ENCODE assay signal across 22 cellular contexts in genomic region chr3:149790698-149791097, GRCh38. TPM values are rescaled to one million over a fixed set of nuclear protein-coding genes. Genes with fewer than 3 reads are reported as not detected.
DNase-seq lines count a peak whose midpoint lies in the region; ATAC-seq, FAIRE-seq and TF ChIP-seq lines count a peak whose summit lies in the region.
"Had no signal": no experiment of that assay in that cellular context is flagged by ENCODE, and none has a peak within 500 bp of the region (broad histone marks: within the 10 kb centered on the region; RNA-seq: fewer than 3 reads in every experiment).

No MANE protein-coding gene starts in this region.

- no peak for TF ChIP-seq POLR2A in A549 (IDR thresholded peaks at IDR 0.05; ENCODE audit: low read length)

- no peak for TF ChIP-seq CTCF in A549 (IDR thresholded peaks at IDR 0.05)

- H4K8ac ChIP-seq in mesenchymal stem cell (ENCODE audit: low read length), result no peak overlapping the region

- CTCF ChIA-PET in A549 (lab: Yijun Ruan, JAX), result interaction anchor here (1.5 to 3.2 kb wide), 2 partner anchors 18 to 19 kb away, joined by 3 to 18 read pairs; no protein-coding TSS in a partner anchor

- H3F3A ChIP-seq in GM23248 (ENCODE audit: insufficient read depth), result no peaks in the 10 kb centered on the region

- peak overlapping the region; percentile 30 for H3K4me2 ChIP-seq in A549
- no peak overlapping the region for H3K4me2 ChIP-seq in GM23248 (ENCODE audit: unreplicated experiment)
- H3K4me2 ChIP-seq in mesenchymal stem cell (ENCODE audit: low read length, poor library complexity, severe bottlenecking), result no peak overlapping the region

- no peak overlapping the region for H3K18ac ChIP-seq in mesenchymal stem cell (ENCODE audit: low read depth in 1 of 2, low read length in 2 of 2)

- H4K20me1 ChIP-seq in GM23248 (ENCODE audit: insufficient read depth), result no peaks in the 10 kb centered on the region

- no peak overlapping the region for H3K14ac ChIP-seq in mesenchymal stem cell (ENCODE audit: low read length in 2 of 2)

- ATAC-seq in A549, result no peak

- no peaks in the 10 kb centered on the region for H3K79me1 ChIP-seq in mesenchymal stem cell (replicated peaks; ENCODE audit: low read length, poor library complexity, severe bottlenecking)

- peaks cover 9% of the 10 kb centered on the region; the same call in 2 of the 3 replicates for H3K4me1 ChIP-seq in A549
- peaks cover 17% of the 10 kb centered on the region for H3K4me1 ChIP-seq in GM23248 (ENCODE audit: insufficient read depth)
- H3K4me1 ChIP-seq in adipocyte (ENCODE audit: control insufficient read depth, insufficient read depth, low read length), result no peaks in the 10 kb centered on the region
- H3K4me1 ChIP-seq in mesenchymal stem cell (ENCODE audit: control insufficient read depth, insufficient read depth, low read depth, low read length), result no peaks in the 10 kb centered on the region
- H3K4me1 ChIP-seq: BE2C had no signal

- no peak overlapping the region for H2BK12ac ChIP-seq in mesenchymal stem cell (ENCODE audit: low read length in 2 of 2)

- no peak for TF ChIP-seq EP300 in A549 (IDR thresholded peaks at IDR 0.05)

- H3K27me3 ChIP-seq in GM23248 (replicated peaks; ENCODE audit: insufficient read depth) (no peaks in the 10 kb centered on the region), adipocyte (replicated peaks; ENCODE audit: control insufficient read depth, insufficient read depth, low read length) (no peaks in the 10 kb centered on the region), mesenchymal stem cell (ENCODE audit: control insufficient read depth in 1 of 2, insufficient read depth in 1 of 2, low read length in 2 of 2) (no peaks in the 10 kb centered on the region)

- H3K9ac ChIP-seq in GM23248, result no peak overlapping the region
- no peak overlapping the region for H3K9ac ChIP-seq in adipocyte (ENCODE audit: low read length)
- H3K9ac ChIP-seq in mesenchymal stem cell (ENCODE audit: low read length), result peak overlapping the region; percentile 12

- H3K23ac ChIP-seq in mesenchymal stem cell (ENCODE audit: low read length in 2 of 2), result no peak overlapping the region

- H3K4ac ChIP-seq in mesenchymal stem cell (ENCODE audit: low read depth in 1 of 2, low read length in 2 of 2), result no peak overlapping the region

- H2BK120ac ChIP-seq in mesenchymal stem cell (ENCODE audit: low read depth, low read length), result no peak overlapping the region

- in situ Hi-C loops in GM23248 (cut with MboI), result no loop called here

- 23% methylated on average over 3 of the region's 3 CpGs for WGBS in A549 (ENCODE audit: missing lambda C conversion rate)
- 50 to 51% methylated on average over 3 of the region's 3 CpGs for WGBS in GM23248 (ENCODE audit: low coverage in 1 of 2, low lambda C conversion rate in 2 of 2, missing lambda C conversion rate in 2 of 2), 2 experiments
- 80% methylated on average over 1 of the region's 3 CpGs for WGBS in mesenchymal stem cell

- no peaks in the 10 kb centered on the region for H3K36me3 ChIP-seq in GM23248 (ENCODE audit: low read depth)
- H3K36me3 ChIP-seq in adipocyte (ENCODE audit: control insufficient read depth, insufficient read depth, low read length, severe bottlenecking), result no peaks in the 10 kb centered on the region
- H3K36me3 ChIP-seq in mesenchymal stem cell (ENCODE audit: control insufficient read depth in 1 of 2, insufficient read depth in 2 of 2, low read depth in 1 of 2, low read length in 2 of 2), result no peaks in the 10 kb centered on the region
- H3K36me3 ChIP-seq: BE2C had no signal

- H3K9me3 ChIP-seq in A549 (no peaks in the 10 kb centered on the region), GM23248 (ENCODE audit: low read depth) (no peaks in the 10 kb centered on the region), adipocyte (ENCODE audit: control insufficient read depth, low read length) (no peaks in the 10 kb centered on the region), mesenchymal stem cell (ENCODE audit: control insufficient read depth, low read length) (no peaks in the 10 kb centered on the region)
- H3K9me3 ChIP-seq: BE2C had no signal

- no peak for DNase-seq in A549 (ENCODE audit: low read depth in 1 of 2, low spot score in 1 of 2)
- DNase-seq in GM23248, result no peak
- peak; percentile 46 for DNase-seq in adipocyte (ENCODE audit: low read depth)
- no peak for DNase-seq in mesenchymal stem cell
- DNase-seq in activated CD8-positive, alpha-beta memory T cell treated with anti-CD3 and anti-CD28 coated beads, Interleukin-2, amount 50 U/mL, for 4 hours, result no peak
- DNase-seq in activated CD8-positive, alpha-beta memory T cell treated with anti-CD3 and anti-CD28 coated beads for 24 hours, result no peak
- no peak for DNase-seq in NCI-H69 (lab: John Stamatoyannopoulos, UW)
- DNase-seq: BE2C, DND-41, Karpas-422, MV-4-11, NCI-H1694, NCI-H2081, NCI-H2171, NCI-H345, NCI-H524 treated with DMSO at 0.1 percent for 48 hours, OCI-M1, Right ventricle myocardium superior had no signal

- H2AK5ac ChIP-seq in mesenchymal stem cell (ENCODE audit: low read length, severe bottlenecking), result no peak overlapping the region

- H2BK15ac ChIP-seq in mesenchymal stem cell (ENCODE audit: low read depth, poor library complexity, severe bottlenecking), result no peak overlapping the region

- peak; percentile 18 for FAIRE-seq in A549 (lab: Jason Lieb, UNC)
- FAIRE-seq: GM12892, H1 had no signal

- no peak for TF ChIP-seq RAD21 in A549 (conservative IDR thresholded peaks at IDR 0.05 in 1 of 2, IDR thresholded peaks at IDR 0.05 in 1 of 2)

- H3K4me3 ChIP-seq in A549, result no peak overlapping the region
- H3K4me3 ChIP-seq in GM23248, result no peak overlapping the region
- H3K4me3 ChIP-seq in adipocyte (ENCODE audit: low read length), result no peak overlapping the region
- H3K4me3 ChIP-seq in mesenchymal stem cell (ENCODE audit: insufficient read depth in 1 of 2, low read depth in 1 of 2, low read length in 2 of 2), result peak overlapping the region in 1 of 2 experiments; percentile 23
- H3K4me3 ChIP-seq: SK-N-MC had no signal

- H4K91ac ChIP-seq in mesenchymal stem cell (ENCODE audit: low read length), result no peak overlapping the region

- no peaks in the 10 kb centered on the region for H3K79me2 ChIP-seq in GM23248 (ENCODE audit: insufficient read depth)

- H3K27ac ChIP-seq in A549 (no peak overlapping the region; a peak in 1 of 6 replicates), GM23248 (peak overlapping the region; percentile 44), mesenchymal stem cell (ENCODE audit: low read length, poor library complexity, severe bottlenecking) (no peak overlapping the region)
- H3K27ac ChIP-seq: SK-N-MC had no signal

- H2AFZ ChIP-seq in GM23248, result peak overlapping the region; percentile 64; the same call in 1 of the 2 replicates
- no peak overlapping the region for H2AFZ ChIP-seq in mesenchymal stem cell (ENCODE audit: low read depth, low read length)

- H2BK5ac ChIP-seq in mesenchymal stem cell (ENCODE audit: low read depth, low read length, poor library complexity, severe bottlenecking), result no peak overlapping the region

- no peaks in the 10 kb centered on the region for H3K9me2 ChIP-seq in GM23248 (ENCODE audit: insufficient read depth)

- POLR2A ChIA-PET in A549 (lab: Yijun Ruan, JAX), result no interaction called here

TF ChIP-seq in A549, 52 proteins besides CTCF, POLR2A, EP300 and RAD21:
- TF ChIP-seq JUN (IDR thresholded peaks at IDR 0.05), result no peak
- TF ChIP-seq SREBF2 (IDR thresholded peaks at IDR 0.05), result no peak
- no peak for TF ChIP-seq CBX8 (IDR thresholded peaks at IDR 0.05)
- TF ChIP-seq KDM5A (IDR thresholded peaks at IDR 0.05), result no peak
- TF ChIP-seq FOXS1 (CRISPR knock-in tag; IDR thresholded peaks at IDR 0.05), result no peak
- TF ChIP-seq CHD2 (IDR thresholded peaks at IDR 0.05; ENCODE audit: low read length, partially characterized antibody), result no peak
- TF ChIP-seq CBX2 (IDR thresholded peaks at IDR 0.05; ENCODE audit: borderline replicate concordance, low read depth), result no peak

RNA-seq across cellular contexts. Expression of gene ANKUB1, which starts 1.7 kb away (rescaled TPM):
- 0.08 TPM in 1 of 2 replicates, not detected in the other for polyA plus RNA-seq in A549 (2011; rRNA removed)
- not detected in 2 replicates for polyA plus RNA-seq in A549 (2012; cell fraction: cytosol; rRNA removed)
- 0.05 TPM in 1 of 2 replicates, not detected in the other for polyA plus RNA-seq in A549 (2012; cell fraction: nucleus; rRNA removed)
- polyA plus RNA-seq in A549 (2017; fragmentation: RNase III; extraction: RNeasy Plus Mini Kit Qiagen cat#74134 plus additional on column Dnase treatment), result not detected in 3 replicates
- polyA minus RNA-seq in A549 (2011; rRNA and poly(A)+ RNA removed), result not detected in 2 replicates
- total RNA-seq in GM23248 (2014; rRNA removed; shearing (Covaris generic)), result not detected in 2 replicates
- polyA plus RNA-seq in GM23248 (2016; fragmentation: Nextera tagmentation; extraction: Ambion mirVana), result not detected in 2 replicates
- not detected for polyA plus RNA-seq in mesenchymal stem cell (2013, experiment 1 of 2)
- polyA plus RNA-seq in mesenchymal stem cell (2013, experiment 2 of 2), result not detected
- total RNA-seq: H1, M059J, Right ventricle myocardium superior had no signal
- polyA plus RNA-seq: H1 had no signal

RNA-seq across cellular contexts. Expression of gene RNF13, which starts 22.3 kb away (rescaled TPM):
- polyA plus RNA-seq in A549 (2011; rRNA removed) (100 and 102 TPM in 2 replicates), A549 (2017; fragmentation: RNase III; extraction: RNeasy Plus Mini Kit Qiagen cat#74134 plus additional on column Dnase treatment) (39.0 to 46.2 TPM (median 44.5 TPM) in 3 replicates), GM23248 (2016; fragmentation: Nextera tagmentation; extraction: Ambion mirVana) (100.0 and 103 TPM in 2 replicates)
- 17.0 and 18.0 TPM in 2 replicates for polyA plus RNA-seq in A549 (2012; cell fraction: cytosol; rRNA removed)
- polyA plus RNA-seq in A549 (2012; cell fraction: nucleus; rRNA removed), result 10.5 and 11.5 TPM in 2 replicates
- polyA minus RNA-seq in A549 (2011; rRNA and poly(A)+ RNA removed), result 96.6 and 97.9 TPM in 2 replicates
- total RNA-seq in GM23248 (2014; rRNA removed; shearing (Covaris generic)), result 48.7 and 65.4 TPM in 2 replicates
- polyA plus RNA-seq in mesenchymal stem cell (2013, experiment 1 of 2), result 80.8 TPM
- 80.6 TPM for polyA plus RNA-seq in mesenchymal stem cell (2013, experiment 2 of 2)

RNA-seq across cellular contexts. Expression of gene COMMD2, which starts 38.4 kb away (rescaled TPM):
- 71.5 and 76.1 TPM in 2 replicates for polyA plus RNA-seq in A549 (2011; rRNA removed)
- polyA plus RNA-seq in A549 (2012; cell fraction: cytosol; rRNA removed), result 35.1 and 35.6 TPM in 2 replicates
- 7.8 TPM in 2 replicates for polyA plus RNA-seq in A549 (2012; cell fraction: nucleus; rRNA removed)
- 20.5 to 23.0 TPM (median 22.9 TPM) in 3 replicates for polyA plus RNA-seq in A549 (2017; fragmentation: RNase III; extraction: RNeasy Plus Mini Kit Qiagen cat#74134 plus additional on column Dnase treatment)
- polyA minus RNA-seq in A549 (2011; rRNA and poly(A)+ RNA removed), result 12.8 and 12.9 TPM in 2 replicates
- total RNA-seq in GM23248 (2014; rRNA removed; shearing (Covaris generic)), result 30.1 and 33.8 TPM in 2 replicates
- 69.3 and 71.0 TPM in 2 replicates for polyA plus RNA-seq in GM23248 (2016; fragmentation: Nextera tagmentation; extraction: Ambion mirVana)
- 24.2 TPM for polyA plus RNA-seq in mesenchymal stem cell (2013, experiment 1 of 2)
- 24.8 TPM for polyA plus RNA-seq in mesenchymal stem cell (2013, experiment 2 of 2)
